2 cellular contexts compared by ENCODE assay signal in genomic region chr4:7939377-7940108, GRCh38.
A peak's percentile ranks its signal among the peaks of the same experiment; 100 is the strongest.
TF ChIP-seq lines count a peak whose summit lies in the region.

A gene with protein sequence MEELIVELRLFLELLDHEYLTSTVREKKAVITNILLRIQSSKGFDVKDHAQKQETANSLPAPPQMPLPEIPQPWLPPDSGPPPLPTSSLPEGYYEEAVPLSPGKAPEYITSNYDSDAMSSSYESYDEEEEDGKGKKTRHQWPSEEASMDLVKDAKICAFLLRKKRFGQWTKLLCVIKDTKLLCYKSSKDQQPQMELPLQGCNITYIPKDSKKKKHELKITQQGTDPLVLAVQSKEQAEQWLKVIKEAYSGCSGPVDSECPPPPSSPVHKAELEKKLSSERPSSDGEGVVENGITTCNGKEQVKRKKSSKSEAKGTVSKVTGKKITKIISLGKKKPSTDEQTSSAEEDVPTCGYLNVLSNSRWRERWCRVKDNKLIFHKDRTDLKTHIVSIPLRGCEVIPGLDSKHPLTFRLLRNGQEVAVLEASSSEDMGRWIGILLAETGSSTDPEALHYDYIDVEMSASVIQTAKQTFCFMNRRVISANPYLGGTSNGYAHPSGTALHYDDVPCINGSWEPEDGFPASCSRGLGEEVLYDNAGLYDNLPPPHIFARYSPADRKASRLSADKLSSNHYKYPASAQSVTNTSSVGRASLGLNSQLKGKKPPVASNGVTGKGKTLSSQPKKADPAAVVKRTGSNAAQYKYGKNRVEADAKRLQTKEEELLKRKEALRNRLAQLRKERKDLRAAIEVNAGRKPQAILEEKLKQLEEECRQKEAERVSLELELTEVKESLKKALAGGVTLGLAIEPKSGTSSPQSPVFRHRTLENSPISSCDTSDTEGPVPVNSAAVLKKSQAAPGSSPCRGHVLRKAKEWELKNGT (minus strand): TSS chr4:7939861. CDS start chr4:7872078, 67,783 bp downstream.

TF ChIP-seq in IMR-90, 13 proteins besides CTCF, POLR2A, EP300 and RAD21:
- no peak for TF ChIP-seq NFE2L2 (IDR thresholded peaks at IDR 0.05; ENCODE audit: low read depth, low read length)
- no peak for TF ChIP-seq SMC3 (IDR thresholded peaks at IDR 0.05; ENCODE audit: low read depth, low read length)
- TF ChIP-seq MXI1 (IDR thresholded peaks at IDR 0.05; ENCODE audit: borderline replicate concordance, low read depth, low read length) = peak; percentile 60; the same call in 1 of the 2 replicates
- peak; percentile 59; the same call in 1 of the 2 replicates for TF ChIP-seq MAZ (IDR thresholded peaks at IDR 0.05; ENCODE audit: borderline replicate concordance, low read depth, low read length)

TF ChIP-seq in SK-N-SH, 30 proteins besides CTCF, POLR2A, EP300 and RAD21:
- TF ChIP-seq FOXJ3 (CRISPR knock-in tag; IDR thresholded peaks at IDR 0.05) (no peak), GABPA (IDR thresholded peaks at IDR 0.05; ENCODE audit: low read depth) (no peak), NRF1 (IDR thresholded peaks at IDR 0.05; ENCODE audit: low read depth, low read length) (peak; percentile 54), FOSL2 (IDR thresholded peaks at IDR 0.05; ENCODE audit: borderline replicate concordance, low read depth) (no peak), MAX (IDR thresholded peaks at IDR 0.05; ENCODE audit: low read depth) (0 out of 2 replicates have a peak, but pooled peaks have one; percentile 10), POLR2AphosphoS5 (IDR thresholded peaks at IDR 0.05; ENCODE audit: low read depth, low read length) (peak; percentile 43; the same call in 1 of the 2 replicates), YY1 (IDR thresholded peaks at IDR 0.05; ENCODE audit: low read depth) (no peak), TCF12 (IDR thresholded peaks at IDR 0.05) (no peak), RFX5 (IDR thresholded peaks at IDR 0.05; ENCODE audit: low read length) (peak; percentile 58), REST (IDR thresholded peaks at IDR 0.05; ENCODE audit: low read depth, low read length) (no peak), TAF1 (IDR thresholded peaks at IDR 0.05; ENCODE audit: borderline replicate concordance, low read depth, low read length) (peak; percentile 88), MXI1 (IDR thresholded peaks at IDR 0.05; ENCODE audit: low read depth, low read length) (peak; percentile 86)
TF ChIP-seq in SK-N-SH: peak in this region for 6.
